Comparison of ENCODE assay signal across 30 cellular contexts in the genomic region with DNA sequence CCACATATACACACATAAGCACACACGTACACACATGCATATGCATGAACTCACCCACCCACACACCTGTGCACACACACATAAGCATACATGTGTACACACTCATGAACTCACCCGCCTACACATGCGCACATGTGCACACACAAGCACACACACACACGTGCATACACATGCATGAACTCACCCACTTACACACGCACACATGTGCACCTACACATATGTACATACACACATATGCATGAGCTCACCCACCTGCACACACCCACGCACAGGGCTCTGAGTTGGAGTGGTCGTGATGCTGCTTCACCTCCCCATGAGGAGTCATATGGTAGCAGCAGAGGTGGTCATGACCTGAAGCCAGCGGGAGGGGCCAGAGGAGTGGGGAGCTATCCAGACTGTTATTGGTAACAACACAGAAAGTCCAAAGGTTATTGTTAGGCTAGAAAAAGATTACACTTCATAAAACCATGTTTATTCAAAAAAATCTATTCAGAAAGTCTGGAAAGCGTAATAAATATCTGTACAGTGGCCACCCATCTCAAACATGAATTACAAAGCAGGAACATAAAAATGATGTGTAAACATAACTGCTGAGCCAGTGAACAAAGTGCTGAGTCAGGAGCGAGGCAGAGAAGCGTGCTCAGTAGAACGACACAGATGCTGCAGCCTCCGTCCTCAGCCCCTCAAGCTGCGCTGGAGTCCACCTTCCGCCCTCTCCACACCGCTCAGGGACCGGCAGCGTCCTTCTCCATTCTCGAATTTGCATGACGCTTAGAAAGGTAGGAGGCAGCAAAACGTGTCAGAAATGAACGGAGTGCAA. TPM values are rescaled to one million over a fixed set of nuclear protein-coding genes. Genes with fewer than 3 reads are reported as not detected.
DNase-seq lines count a peak whose midpoint lies in the region; ATAC-seq and TF ChIP-seq lines count a peak whose summit lies in the region.
"Had no signal": no experiment of that assay in that cellular context is flagged by ENCODE, and none has a peak within 500 bp of the region (broad histone marks: within the 10 kb centered on the region; RNA-seq: fewer than 3 reads in every experiment).

No MANE protein-coding gene starts in this region.

- no peak overlapping the region for H3K4me3 ChIP-seq in GM23338
- H3K4me3 ChIP-seq in naive thymus-derived CD4-positive, alpha-beta T cell (ENCODE audit: low read length), result no peak overlapping the region
- no peak overlapping the region for H3K4me3 ChIP-seq in Peyer's patch
- no peak overlapping the region for H3K4me3 ChIP-seq in testis
- no peak overlapping the region for H3K4me3 ChIP-seq in A673 (ENCODE audit: low read depth, low read length, poor library complexity, severe bottlenecking)
- H3K4me3 ChIP-seq: BLaER1, body of pancreas, hepatocyte, upper lobe of right lung had no signal

- peaks cover 7% of the 10 kb centered on the region; the same call in 1 of the 2 replicates for H3F3A ChIP-seq in GM23338 (replicated peaks; ENCODE audit: low read depth)

- no peaks in the 10 kb centered on the region; the same call in 1 of the 2 replicates for H4K20me1 ChIP-seq in GM23338 (replicated peaks; ENCODE audit: insufficient read depth)
- H4K20me1 ChIP-seq: BLaER1 had no signal

- H3K36me3 Mint-ChIP-seq in GM23338 (ENCODE audit: low read depth) (0 out of 3 replicates have a peak, but pooled peaks cover 10% of the 10 kb centered on the region), glutamatergic neuron (ENCODE audit: unreplicated experiment) (no peaks in the 10 kb centered on the region)
- H3K36me3 Mint-ChIP-seq in naive thymus-derived CD4-positive, alpha-beta T cell, result no peaks in the 10 kb centered on the region
- H3K36me3 Mint-ChIP-seq: activated CD8-positive, alpha-beta memory T cell treated with anti-CD3 and anti-CD28 coated beads, Interleukin-2, amount 10 ng/mL, durations not matched to agents 7 days and 5 days; stimulated activated memory B cell treated with anti-CD40 and anti-IgM and Interleukin-4, amounts not matched to agents 10 μg/mL and 1 μg/mL and 100 μg/mL, for 72 hours had no signal

- no TSS peak for BruUV-seq in A673 (replicated peaks; lab: Mats Ljungman, UMichigan)

- no peak overlapping the region for H3K27ac ChIP-seq in GM23338 (ENCODE audit: low read depth)
- H3K27ac ChIP-seq in naive thymus-derived CD4-positive, alpha-beta T cell (ENCODE audit: low read depth, low read length), result no peak overlapping the region
- no peak overlapping the region for H3K27ac ChIP-seq in Peyer's patch
- H3K27ac ChIP-seq in testis, result no peak overlapping the region
- no peak overlapping the region for H3K27ac ChIP-seq in A673 (ENCODE audit: low read depth, low read length, poor library complexity, severe bottlenecking)
- H3K27ac ChIP-seq: BLaER1, body of pancreas, hepatocyte, upper lobe of right lung had no signal

- H3K9me3 ChIP-seq in naive thymus-derived CD4-positive, alpha-beta T cell (ENCODE audit: control insufficient read depth in 2 of 3, low read length in 3 of 3), result no peaks in the 10 kb centered on the region
- no peaks in the 10 kb centered on the region for H3K9me3 ChIP-seq in Peyer's patch
- no peaks in the 10 kb centered on the region for H3K9me3 ChIP-seq in testis
- H3K9me3 ChIP-seq in A673 (ENCODE audit: low read depth, low read length, poor library complexity, severe bottlenecking), result no peaks in the 10 kb centered on the region
- H3K9me3 ChIP-seq: BLaER1, body of pancreas, Caco-2, SK-N-SH, upper lobe of right lung had no signal

- H3K4me2 ChIP-seq in GM23338, result no peak overlapping the region
- H3K4me2 ChIP-seq: BLaER1, hepatocyte, SK-N-SH had no signal

- TF ChIP-seq CTCF in GM23338 (conservative IDR thresholded peaks at IDR 0.05; ENCODE audit: low read depth in 2 of 2) (no peak), glutamatergic neuron (IDR thresholded peaks at IDR 0.05; ENCODE audit: partially characterized antibody, unreplicated experiment) (no peak), Peyer's patch (IDR thresholded peaks at IDR 0.05) (no peak), testis (IDR thresholded peaks at IDR 0.05) (no peak), A673 (conservative IDR thresholded peaks at IDR 0.05; ENCODE audit: low read depth, low read length) (no peak)

- H3K4me3 Mint-ChIP-seq in GM23338 (no peak overlapping the region), glutamatergic neuron (ENCODE audit: unreplicated experiment) (no peak overlapping the region)
- H3K4me3 Mint-ChIP-seq in naive thymus-derived CD4-positive, alpha-beta T cell, result peak overlapping the region in 1 of 10 donors; percentile 17
- H3K4me3 Mint-ChIP-seq: activated CD8-positive, alpha-beta memory T cell treated with anti-CD3 and anti-CD28 coated beads, Interleukin-2, amount 10 ng/mL, durations not matched to agents 7 days and 5 days; dendritic cell treated with granulocyte-macrophage colony-stimulating factor and Interleukin-4, amounts not matched to agents 40 ng/mL and 50 ng/mL, for 4 days; stimulated activated memory B cell treated with anti-CD40 and anti-IgM and Interleukin-4, amounts not matched to agents 10 μg/mL and 1 μg/mL and 100 μg/mL, for 72 hours; T-helper 1 cell treated with Interleukin-12 subunit alpha and Interleukin-12 subunit beta and Interleukin-4 antibody, amounts not matched to agents 30 μg/mL and 1 μg/mL, for 36 hours had no signal

- 81 to 85% methylated on average over 20 to 22 of the region's 22 CpGs for WGBS in testis, 2 donors

- no peaks in the 10 kb centered on the region for H3K27me3 ChIP-seq in GM23338 (ENCODE audit: insufficient read depth)
- no peaks in the 10 kb centered on the region for H3K27me3 ChIP-seq in naive thymus-derived CD4-positive, alpha-beta T cell (ENCODE audit: control insufficient read depth in 2 of 2, insufficient read depth in 2 of 2, low read length in 2 of 2)
- no peaks in the 10 kb centered on the region for H3K27me3 ChIP-seq in Peyer's patch
- no peaks in the 10 kb centered on the region for H3K27me3 ChIP-seq in testis
- H3K27me3 ChIP-seq in A673 (replicated peaks; ENCODE audit: insufficient read depth, low read depth, low read length, poor library complexity), result no peaks in the 10 kb centered on the region
- H3K27me3 ChIP-seq: BLaER1, body of pancreas, hepatocyte, upper lobe of right lung had no signal

- no peaks in the 10 kb centered on the region for H3K36me3 ChIP-seq in GM23338 (ENCODE audit: insufficient read depth)
- H3K36me3 ChIP-seq in naive thymus-derived CD4-positive, alpha-beta T cell (ENCODE audit: control insufficient read depth in 2 of 3, insufficient read depth in 3 of 3, low read length in 3 of 3), result no peaks in the 10 kb centered on the region
- H3K36me3 ChIP-seq in Peyer's patch, result peaks cover 0 to 6% (median 0%) of the 10 kb centered on the region in 3 donors
- no peaks in the 10 kb centered on the region for H3K36me3 ChIP-seq in testis (ENCODE audit: low read depth, missing control alignments)
- no peaks in the 10 kb centered on the region for H3K36me3 ChIP-seq in A673 (ENCODE audit: insufficient read depth, low read length, poor library complexity, severe bottlenecking)
- H3K36me3 ChIP-seq: BLaER1 had no signal

- H3K79me2 ChIP-seq in GM23338 (replicated peaks; ENCODE audit: insufficient read depth), result no peaks in the 10 kb centered on the region
- H3K79me2 ChIP-seq: hepatocyte had no signal

- no peaks in the 10 kb centered on the region for H3K9me3 Mint-ChIP-seq in GM23338
- H3K9me3 Mint-ChIP-seq in glutamatergic neuron (ENCODE audit: unreplicated experiment), result peaks cover 4% of the 10 kb centered on the region
- H3K9me3 Mint-ChIP-seq in naive thymus-derived CD4-positive, alpha-beta T cell, result no peaks in the 10 kb centered on the region
- H3K9me3 Mint-ChIP-seq: dendritic cell treated with granulocyte-macrophage colony-stimulating factor and Interleukin-4, amounts not matched to agents 40 ng/mL and 50 ng/mL, for 4 days; stimulated activated memory B cell treated with anti-CD40 and anti-IgM and Interleukin-4, amounts not matched to agents 10 μg/mL and 1 μg/mL and 100 μg/mL, for 72 hours; T-helper 1 cell treated with Interleukin-12 subunit alpha and Interleukin-12 subunit beta and Interleukin-4 antibody, amounts not matched to agents 30 μg/mL and 1 μg/mL, for 36 hours had no signal

- TF ChIP-seq POLR2A in Peyer's patch (IDR thresholded peaks at IDR 0.05) (no peak), testis (IDR thresholded peaks at IDR 0.05) (no peak)

- H3K4me1 Mint-ChIP-seq in GM23338 (peaks cover 23% of the 10 kb centered on the region), glutamatergic neuron (ENCODE audit: low read depth, unreplicated experiment) (peaks cover 38% of the 10 kb centered on the region)
- peaks cover 26 to 50% (median 42%) of the 10 kb centered on the region in 7 donors for H3K4me1 Mint-ChIP-seq in naive thymus-derived CD4-positive, alpha-beta T cell

- CTCF ChIA-PET in naive thymus-derived CD4-positive, alpha-beta T cell (lab: Charles Lee), result interaction anchor here (3.3 kb wide), 1 partner anchor 9 kb away, joined by 28 read pairs; no protein-coding TSS in a partner anchor
- CTCF ChIA-PET in A673 (lab: Charles Lee), result no interaction called here

- DNase-seq in GM23338 (ENCODE audit: low spot score) (no peak), NCI-H69 (lab: John Stamatoyannopoulos, UW) (peak; percentile 48), glutamatergic neuron (no peak), kidney glomerular epithelial cell (lab: John Stamatoyannopoulos, UW) (no peak), Peyer's patch (no peak), testis (no peak), A673 (ENCODE audit: low spot score) (no peak)
- DNase-seq in naive thymus-derived CD4-positive, alpha-beta T cell, result no peak
- DNase-seq: activated CD4-positive, alpha-beta T cell treated with anti-CD3 and anti-CD28 coated beads, Interleukin-2, amount 50 U/mL, for 4 hours; activated CD8-positive, alpha-beta memory T cell treated with anti-CD3 and anti-CD28 coated beads, Interleukin-2, amount 10 ng/mL, durations not matched to agents 7 days and 5 days; activated naive CD4-positive, alpha-beta T cell treated with anti-CD3 and anti-CD28 coated beads, Interleukin-2, amount 50 U/mL, for 16 hours; body of pancreas; foreskin melanocyte; Kasumi-1; mesenchymal stem cell; NCI-H1417 treated with DMSO at 0.1 percent for 48 hours; NCI-H2029 treated with DMSO at 0.1 percent for 48 hours; NCI-H524; NK-92 treated with Interleukin-12 subunit alpha and Interleukin-12 subunit beta, amount 100 ng/mL, for 24 hours; occipital lobe; SK-N-SH; upper lobe of right lung had no signal

- intact Hi-C loops in naive thymus-derived CD4-positive, alpha-beta T cell (cut with micrococcal nuclease), result loop anchor here in 1 of 2 donors (10.0 kb wide), 1 partner anchor 524 kb away; no protein-coding TSS in a partner anchor
- intact Hi-C loops in testis (cut with DNase I; ENCODE audit: low total_unique reads) (no loop called here), A673 (cut with micrococcal nuclease; ENCODE audit: unreplicated experiment) (no loop called here)

- POLR2A ChIA-PET in naive thymus-derived CD4-positive, alpha-beta T cell (lab: Charles Lee), result interaction anchor here (0.6 to 0.8 kb wide), 2 partner anchors 21 to 265 kb away, joined by 3 to 4 read pairs; no protein-coding TSS in a partner anchor
- POLR2A ChIA-PET in A673 (lab: Charles Lee; ENCODE audit: low non-redundant PET), result no interaction called here

- H3K9me2 ChIP-seq in GM23338 (ENCODE audit: insufficient read depth), result no peaks in the 10 kb centered on the region
- H3K9me2 ChIP-seq: SK-N-SH had no signal

- H3K27me3 Mint-ChIP-seq in GM23338 (ENCODE audit: insufficient read depth, low read depth, poor library complexity) (peaks cover 2% of the 10 kb centered on the region), glutamatergic neuron (ENCODE audit: unreplicated experiment) (peaks cover 11% of the 10 kb centered on the region)
- H3K27me3 Mint-ChIP-seq in naive thymus-derived CD4-positive, alpha-beta T cell, result peaks cover 0 to 11% (median 0%) of the 10 kb centered on the region in 5 donors
- H3K27me3 Mint-ChIP-seq: stimulated activated memory B cell treated with anti-CD40 and anti-IgM and Interleukin-4, amounts not matched to agents 10 μg/mL and 1 μg/mL and 100 μg/mL, for 72 hours had no signal

- no peak for ATAC-seq in GM23338
- no peak for ATAC-seq in naive thymus-derived CD4-positive, alpha-beta T cell
- ATAC-seq: activated CD4-positive, CD25-positive, alpha-beta regulatory T cell treated with anti-CD3 and anti-CD28 coated beads, Interleukin-2, amount 50 U/mL, for 24 hours; activated CD8-positive, alpha-beta memory T cell treated with anti-CD3 and anti-CD28 coated beads, Interleukin-2, amount 10 ng/mL, durations not matched to agents 7 days and 5 days; body of pancreas; esophagus mucosa; stimulated activated memory B cell treated with anti-CD40 and anti-IgM and Interleukin-4, amounts not matched to agents 10 μg/mL and 1 μg/mL and 100 μg/mL, for 72 hours; upper lobe of right lung had no signal

- H3K27ac Mint-ChIP-seq in GM23338, result 0 out of 2 replicates have a peak overlapping the region, but pooled peaks have one; percentile 32
- H3K27ac Mint-ChIP-seq in glutamatergic neuron (ENCODE audit: unreplicated experiment), result peak overlapping the region; percentile 19
- H3K27ac Mint-ChIP-seq in naive thymus-derived CD4-positive, alpha-beta T cell, result peak overlapping the region in 5 of 9 donors; percentile 47 to 96 (median 88)
- H3K27ac Mint-ChIP-seq: activated CD8-positive, alpha-beta memory T cell treated with anti-CD3 and anti-CD28 coated beads, Interleukin-2, amount 10 ng/mL, durations not matched to agents 7 days and 5 days; dendritic cell treated with granulocyte-macrophage colony-stimulating factor and Interleukin-4, amounts not matched to agents 40 ng/mL and 50 ng/mL, for 4 days; T-helper 1 cell treated with Interleukin-12 subunit alpha and Interleukin-12 subunit beta and Interleukin-4 antibody, amounts not matched to agents 30 μg/mL and 1 μg/mL, for 36 hours had no signal

- H2AFZ ChIP-seq in GM23338, result no peak overlapping the region
- H2AFZ ChIP-seq: hepatocyte had no signal

- H3K4me1 ChIP-seq in GM23338 (ENCODE audit: insufficient read depth) (peaks cover 10% of the 10 kb centered on the region), Peyer's patch (no peaks in the 10 kb centered on the region), testis (no peaks in the 10 kb centered on the region), A673 (ENCODE audit: insufficient read depth, low read length, poor library complexity, severe bottlenecking) (no peaks in the 10 kb centered on the region)
- H3K4me1 ChIP-seq in naive thymus-derived CD4-positive, alpha-beta T cell (ENCODE audit: control insufficient read depth in 2 of 2, insufficient read depth in 2 of 2, low read length in 2 of 2), result peaks cover 35 to 37% of the 10 kb centered on the region in 2 donors
- H3K4me1 ChIP-seq: body of pancreas, upper lobe of right lung had no signal

RNA-seq across cellular contexts. Expression of a gene that starts 26.4 kb away (rescaled TPM):
- total RNA-seq in GM23338 (2014; rRNA removed; shearing (Covaris generic)), result 15.5 and 23.4 TPM in 2 replicates
- polyA plus RNA-seq in GM23338 (2016; fragmentation: Nextera tagmentation; extraction: Ambion mirVana) (39.4 and 41.9 TPM in 2 replicates), testis (ENCODE audit: insufficient read depth, low read depth, low replicate concordance) (54.2 TPM)
- total RNA-seq in glutamatergic neuron (ENCODE audit: unreplicated experiment) (17.0 TPM), Peyer's patch (10 to 100 TPM; 45.6 to 75.3 (median 59.8) TPM), testis (10 to 100 TPM; 22.5 to 24.0 TPM), A673 (2021) (34.9 and 35.9 TPM in 2 replicates)
- total RNA-seq in naive thymus-derived CD4-positive, alpha-beta T cell, result 10 to 100 TPM; 18.5 to 31.1 (median 26.5) TPM
- polyA plus RNA-seq in naive thymus-derived CD4-positive, alpha-beta T cell, result 10 to 100 TPM; 41.7 to 64.2 TPM

Comparison
In these comparisons a context has a peak if more than half of its experiments do, and no peak if none do; other contexts are left out.
1. H3K27ac Mint-ChIP-seq: peak in every context shown above with its lines; median percentile 88 in naive thymus-derived CD4-positive, alpha-beta T cell; 32 in GM23338; 19 in glutamatergic neuron.